Comparison of ENCODE assay signal across 9 cellular contexts in genomic region chrX:135421932-135422809, GRCh38. TPM values are rescaled to one million over a fixed set of nuclear protein-coding genes. Genes with fewer than 3 reads are reported as not detected.
DNase-seq lines count a peak whose midpoint lies in the region; ATAC-seq, FAIRE-seq and TF ChIP-seq lines count a peak whose summit lies in the region.
"Had no signal": no experiment of that assay in that cellular context is flagged by ENCODE, and none has a peak within 500 bp of the region (broad histone marks: within the 10 kb centered on the region; RNA-seq: fewer than 3 reads in every experiment).

TSS of gene SMIM10L2A (plus strand) at chrX:135421944. CDS start at chrX:135422132, 188 bp downstream.

- H3K4me1 ChIP-seq in H9 (ENCODE audit: insufficient read depth, low read length) (peaks cover 4% of the 10 kb centered on the region; the same call in 1 of the 2 replicates), H1 (replicated peaks in 1 of 4; ENCODE audit: control insufficient read depth in 3 of 4, insufficient read depth in 4 of 4, low read length in 3 of 4) (peaks cover 2 to 6% (median 4%) of the 10 kb centered on the region in 4 experiments; a peak in 4 of 7 replicates)

- CTCF ChIA-PET in H1 (lab: Charles Lee; ENCODE audit: partially characterized antibody) = interaction anchor here (0.6 kb wide), 1 partner anchor 598 kb away, joined by 5 read pairs; no protein-coding TSS in a partner anchor

- H2BK15ac ChIP-seq in H9 (ENCODE audit: low read depth, low read length) = no peak within 1 kb of the TSS
- no peak within 1 kb of the TSS for H2BK15ac ChIP-seq in H1 (ENCODE audit: low read length)

- H3K4me3 ChIP-seq in H1 (ENCODE audit: extremely low read depth in 1 of 4, insufficient read depth in 2 of 4, low read depth in 3 of 4, low read length in 4 of 4) = peak within 1 kb of the TSS; percentile 42 to 61 (median 49)

- peak within 1 kb of the TSS; percentile 26 for H3K4me2 ChIP-seq in H9 (ENCODE audit: insufficient read depth, insufficient read length, low read length)
- H3K4me2 ChIP-seq in H1 (ENCODE audit: insufficient read depth in 1 of 2, low read depth in 2 of 2, low read length in 2 of 2) = peak within 1 kb of the TSS; percentile 65 to 67

- H2BK12ac ChIP-seq in H9 (ENCODE audit: insufficient read length, low read depth, low read length) (no peak within 1 kb of the TSS), H1 (ENCODE audit: low read depth, low read length) (no peak within 1 kb of the TSS)

- H4K5ac ChIP-seq in H9 (ENCODE audit: insufficient read length, low read depth, low read length) = no peak within 1 kb of the TSS
- H4K5ac ChIP-seq in H1 (ENCODE audit: insufficient read length, low read depth, low read length) = no peak within 1 kb of the TSS

- H3K23me2 ChIP-seq in H9 (ENCODE audit: insufficient read length, low read depth, low read length, poor library complexity, severe bottlenecking) (peaks cover 2% of the 10 kb centered on the region), H1 (ENCODE audit: low read depth, low read length) (no peaks in the 10 kb centered on the region; the same call in 1 of the 2 replicates)

- TF ChIP-seq CTCF in H9 (conservative IDR thresholded peaks at IDR 0.05) = no peak
- TF ChIP-seq CTCF in H1 (IDR thresholded peaks at IDR 0.05; ENCODE audit: control extremely low read depth in 1 of 3, insufficient read depth in 1 of 3, low read depth in 1 of 3, low read length in 3 of 3) = no peak

- H2BK5ac ChIP-seq in H9 (ENCODE audit: insufficient read length, low read length) (no peak within 1 kb of the TSS), H1 (ENCODE audit: low read depth, low read length) (no peak within 1 kb of the TSS)

- peaks cover 47 to 69% of the 10 kb centered on the region in 2 experiments for H3K9me3 Mint-ChIP-seq in H9

- H3K27ac ChIP-seq in H9 (ENCODE audit: insufficient read length, low read depth, low read length) = no peak within 1 kb of the TSS
- H3K27ac ChIP-seq in H1 (ENCODE audit: low read depth, low read length) = no peak within 1 kb of the TSS

- H3K27ac Mint-ChIP-seq in H9 = no peak within 1 kb of the TSS

- TF ChIP-seq POLR2A in H1 (IDR thresholded peaks at IDR 0.05; ENCODE audit: control extremely low read depth in 1 of 2, low read depth in 2 of 2, low read length in 2 of 2) = no peak

- no peak for TF ChIP-seq EP300 in H1 (IDR thresholded peaks at IDR 0.05; ENCODE audit: borderline replicate concordance in 1 of 2, low read depth in 2 of 2, low read length in 2 of 2)

- H3K36me3 ChIP-seq in H1 (ENCODE audit: control insufficient read depth in 2 of 4, insufficient read depth in 4 of 4, low read length in 3 of 4) = no peaks in the 10 kb centered on the region; a peak in 1 of 8 replicates

- no peak for TF ChIP-seq RAD21 in H1 (IDR thresholded peaks at IDR 0.05 in 1 of 2, conservative IDR thresholded peaks at IDR 0.05 in 1 of 2; ENCODE audit: low read depth in 2 of 2, low read length in 2 of 2)

- H3T11ph ChIP-seq in H9 (ENCODE audit: low read length) = no peak within 1 kb of the TSS

- H3K9me3 ChIP-seq in H9 (ENCODE audit: control insufficient read depth, low read depth, low read length) (peaks cover 9% of the 10 kb centered on the region), H1 (ENCODE audit: insufficient read depth in 2 of 2, low read depth in 1 of 2, low read length in 1 of 2) (no peaks in the 10 kb centered on the region)

- peak within 1 kb of the TSS; percentile 77 to 80 for H3K4me3 Mint-ChIP-seq in H9

- no CpG with 5 or more reads among the region's 100 CpGs for WGBS in H9 (ENCODE audit: extremely low coverage, insufficient read length, low lambda C conversion rate)
- 0% methylated on average over 3 of the region's 100 CpGs; no CpG with 5 or more reads in 1 of the 2 experiments for WGBS in H1 (ENCODE audit: extremely low coverage in 1 of 2, insufficient coverage in 1 of 2, insufficient read length in 1 of 2, insufficient replicate concordance in 2 of 2, low coverage in 1 of 2, low lambda C conversion rate in 2 of 2, missing lambda C conversion rate in 1 of 2), 2 experiments

- H4K8ac ChIP-seq in H9 (replicated peaks; ENCODE audit: insufficient read length, low read depth, low read length) = no peak within 1 kb of the TSS
- no peak within 1 kb of the TSS; the same call in 1 of the 2 replicates for H4K8ac ChIP-seq in H1 (ENCODE audit: extremely low read depth, insufficient read depth, low read length)

- intact Hi-C loops in posterior vena cava (cut with DNase I) = no loop called here

- H3K79me1 ChIP-seq in H9 (ENCODE audit: insufficient read depth, low read depth, low read length, poor library complexity, severe bottlenecking) = no peaks in the 10 kb centered on the region
- H3K79me1 ChIP-seq in H1 (ENCODE audit: low read depth, low read length) = no peaks in the 10 kb centered on the region

- H2AFZ ChIP-seq in H9 (ENCODE audit: low read length) (peak within 1 kb of the TSS; percentile 64), H1 (ENCODE audit: low read length) (0 out of 2 replicates have a peak within 1 kb of the TSS, but pooled peaks have one; percentile 78)

- POLR2A ChIA-PET in H1 (lab: Charles Lee; ENCODE audit: partially characterized antibody) = interaction anchor here (1.2 kb wide), 1 partner anchor 11 kb away, joined by 3 read pairs; no protein-coding TSS in a partner anchor

- peaks cover 15 to 24% of the 10 kb centered on the region in 2 experiments for H3K4me1 Mint-ChIP-seq in H9

- no peaks in the 10 kb centered on the region for H3K27me3 ChIP-seq in H9 (ENCODE audit: insufficient read depth, low read length)
- H3K27me3 ChIP-seq in H1 (replicated peaks in 1 of 4; ENCODE audit: control insufficient read depth in 3 of 4, extremely low read depth in 1 of 4, insufficient read depth in 3 of 4, low read length in 3 of 4) = no peaks in the 10 kb centered on the region

- FAIRE-seq in H1 (lab: Jason Lieb, UNC) = no peak
- FAIRE-seq: TTC549 had no signal

- H3K79me2 ChIP-seq in H9 (ENCODE audit: insufficient read depth, low read length) (no peaks in the 10 kb centered on the region), H1 (ENCODE audit: control insufficient read depth in 1 of 2, insufficient read depth in 2 of 2, low read length in 2 of 2) (no peaks in the 10 kb centered on the region)

- H3K56ac ChIP-seq in H9 (ENCODE audit: insufficient read length, low read depth, low read length) (no peak within 1 kb of the TSS), H1 (replicated peaks; ENCODE audit: insufficient read length, low read depth, low read length) (no peak within 1 kb of the TSS)

- DNase-seq in H9 (no peak), NCI-H69 (lab: John Stamatoyannopoulos, UW) (peak; percentile 6), H1 (ENCODE audit: low read depth in 1 of 2, low spot score in 2 of 2) (peak in 1 of 2 experiments; percentile 59), posterior vena cava (ENCODE audit: low spot score) (peak; percentile 64), islet precursor cell (no peak), HT-29 (ENCODE audit: low spot score) (no peak), HPDE6-E6E7 (ENCODE audit: extremely low spot score) (no peak)

- no peak within 1 kb of the TSS for H4K91ac ChIP-seq in H9 (ENCODE audit: insufficient read length, low read depth, low read length)
- peak within 1 kb of the TSS; percentile 27 for H4K91ac ChIP-seq in H1 (replicated peaks; ENCODE audit: insufficient read length, low read length)

- H2BK20ac ChIP-seq in H9 (ENCODE audit: low read depth, low read length, poor library complexity, severe bottlenecking) (no peak within 1 kb of the TSS), H1 (ENCODE audit: low read length) (no peak within 1 kb of the TSS)

- H2AK5ac ChIP-seq in H9 (ENCODE audit: insufficient read length, low read length) (no peak within 1 kb of the TSS), H1 (ENCODE audit: low read depth, low read length) (no peak within 1 kb of the TSS)

- H3K18ac ChIP-seq in H9 (ENCODE audit: insufficient read length, low read depth, low read length) (no peak within 1 kb of the TSS), H1 (ENCODE audit: extremely low read depth, low read length) (peak within 1 kb of the TSS; percentile 71; the same call in 1 of the 2 replicates)

- ATAC-seq in GM18498 (IDR thresholded peaks at IDR 0.05; ENCODE audit: unreplicated experiment) = peak; percentile 67

- H3K27me3 Mint-ChIP-seq in H9 (ENCODE audit: low read depth) = peaks cover 8% of the 10 kb centered on the region

- H2BK120ac ChIP-seq in H9 (ENCODE audit: low read depth, low read length, poor library complexity, severe bottlenecking) (no peak within 1 kb of the TSS), H1 (replicated peaks; ENCODE audit: low read depth, low read length) (no peak within 1 kb of the TSS)

- no peak within 1 kb of the TSS for H3K23ac ChIP-seq in H9 (ENCODE audit: insufficient read length, low read depth, low read length)
- H3K23ac ChIP-seq in H1 (ENCODE audit: insufficient read length) = no peak within 1 kb of the TSS

- no peak within 1 kb of the TSS for H3K9ac ChIP-seq in H9 (ENCODE audit: extremely low read depth, insufficient read length, low read length)
- H3K9ac ChIP-seq in H1 (replicated peaks in 1 of 4; ENCODE audit: extremely low read depth in 1 of 4, low read depth in 3 of 4, low read length in 3 of 4) = no peak within 1 kb of the TSS

- peaks cover 8 to 29% (median 27%) of the 10 kb centered on the region in 3 experiments; a peak in 6 of 7 replicates for H3K36me3 Mint-ChIP-seq in H9 (ENCODE audit: insufficient read depth in 1 of 3, low read depth in 3 of 3)

- H4K20me1 ChIP-seq in H9 (ENCODE audit: control insufficient read depth, insufficient read depth, insufficient read length) (no peaks in the 10 kb centered on the region), H1 (replicated peaks in 1 of 2; ENCODE audit: control insufficient read depth in 1 of 2, insufficient read depth in 2 of 2, low read length in 2 of 2) (no peaks in the 10 kb centered on the region)

- H3K14ac ChIP-seq in H9 (ENCODE audit: insufficient read depth, low read length) = no peak within 1 kb of the TSS
- no peak within 1 kb of the TSS for H3K14ac ChIP-seq in H1 (ENCODE audit: insufficient read length)

- H3K4ac ChIP-seq in H9 (ENCODE audit: low read depth, low read length) = no peak within 1 kb of the TSS
- no peak within 1 kb of the TSS for H3K4ac ChIP-seq in H1 (replicated peaks; ENCODE audit: insufficient read length, low read depth, low read length)

RNA-seq across cellular contexts. Expression of gene SMIM10L2A, which starts in this region (rescaled TPM):
- 18.1 and 18.3 TPM in 2 replicates for total RNA-seq in H9 (2021)
- 5.0 TPM in 2 replicates for total RNA-seq in H1 (2021; fragmentation: NEBNext Ultra II Directional; extraction: Animal tissue kit (Norgen Biotek cat#: 25700))
- polyA plus RNA-seq in H1 (2011; rRNA removed) = 7.5 and 10.7 TPM in 2 replicates
- polyA plus RNA-seq in H1 (2011; cell fraction: cytosol; rRNA removed) = 10.1 TPM
- 24.5 TPM for polyA plus RNA-seq in H1 (2011; cell fraction: nucleus; rRNA removed)
- polyA plus RNA-seq in H1 (2012, experiment 1 of 2) = 5.3 to 9.3 TPM (median 7.0 TPM) in 4 replicates
- polyA plus RNA-seq in H1 (2012, experiment 2 of 2) = 4.5 TPM
- 2.0 TPM for polyA plus RNA-seq in H1 (2013, experiment 1 of 2)
- polyA plus RNA-seq in H1 (2013, experiment 2 of 2) = 1.5 TPM
- 5.7 and 8.3 TPM in 2 replicates for polyA minus RNA-seq in H1 (2011; rRNA and poly(A)+ RNA removed)
- 5.4 TPM for polyA minus RNA-seq in H1 (2011; cell fraction: cytosol; rRNA and poly(A)+ RNA removed)
- polyA minus RNA-seq in H1 (2011; cell fraction: nucleus; rRNA and poly(A)+ RNA removed) = 11.0 TPM
- total RNA-seq in posterior vena cava = under 1 TPM; 0.33 to 0.42 TPM
- total RNA-seq in HT-29 (2014; rRNA removed; shearing (Covaris generic)) = 0.03 and 0.08 TPM in 2 replicates

Comparison
In these comparisons a context has a peak if more than half of its experiments do, and no peak if none do; other contexts are left out.
1. Peak in DNase-seq in posterior vena cava; RNA of the gene not detected or under 1 TPM.